20 cellular contexts compared by ENCODE assay signal in the genomic region with DNA sequence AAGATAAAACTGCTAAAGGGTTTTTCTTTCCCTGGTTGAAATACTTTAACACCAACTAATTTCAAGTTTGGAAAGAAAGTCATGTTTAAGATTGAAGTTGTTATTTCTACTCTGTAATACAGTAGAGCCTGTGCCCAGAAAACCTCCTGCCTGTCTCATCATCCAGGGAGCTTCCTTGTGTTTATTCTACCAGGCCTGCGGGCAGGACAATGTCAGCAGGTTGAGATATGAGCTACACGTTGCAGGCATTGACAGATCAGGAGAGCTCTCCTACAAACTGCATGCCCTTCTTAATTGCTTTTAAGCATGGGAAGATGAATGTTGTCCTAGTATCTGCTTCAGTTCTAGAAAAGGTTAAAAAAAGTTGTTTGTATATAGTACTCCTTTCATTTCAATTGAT.
"Had no signal": no experiment of that assay in that cellular context is flagged by ENCODE, and none has a peak within 500 bp of the region (broad histone marks: within the 10 kb centered on the region; RNA-seq: fewer than 3 reads in every experiment).

No MANE protein-coding gene starts in this region.

- H3K4me1 Mint-ChIP-seq: central memory CD8-positive, alpha-beta T cell had no signal

- H3K27ac Mint-ChIP-seq: effector memory CD8-positive, alpha-beta T cell; memory B cell; naive thymus-derived CD8-positive, alpha-beta T cell had no signal

- H3K27me3 ChIP-seq: gastroesophageal sphincter, ovary, right lobe of liver, stomach, suprapubic skin, thyroid gland, upper lobe of left lung, uterus had no signal

- H3K27me3 Mint-ChIP-seq: central memory CD8-positive, alpha-beta T cell had no signal

- H3K27ac ChIP-seq: epithelial cell of prostate, esophagus squamous epithelium, lower lobe of right lung, ovary, right lobe of liver, stomach, suprapubic skin, thyroid gland, upper lobe of left lung, uterus had no signal

- DNase-seq: effector memory CD8-positive, alpha-beta T cell; esophagus squamous epithelium; foreskin fibroblast; glutamatergic neuron; islet precursor cell; lower lobe of right lung; naive thymus-derived CD8-positive, alpha-beta T cell; ovary; right lobe of liver; stimulated activated naive CD4-positive, alpha-beta T cell; stomach; thyroid gland; upper lobe of left lung; uterus had no signal

- H3K9me3 Mint-ChIP-seq: central memory CD8-positive, alpha-beta T cell; effector memory CD8-positive, alpha-beta T cell; memory B cell had no signal

- H3K36me3 ChIP-seq: esophagus squamous epithelium, gastroesophageal sphincter, lower lobe of right lung, ovary, right lobe of liver, stomach, suprapubic skin, thyroid gland, upper lobe of left lung, uterus had no signal

- H3K4me3 ChIP-seq: esophagus squamous epithelium, gastroesophageal sphincter, lower lobe of right lung, ovary, right lobe of liver, stomach, suprapubic skin, thyroid gland, upper lobe of left lung, uterus had no signal

- H3K4me1 ChIP-seq: right lobe of liver, uterus had no signal

- H3K9me3 ChIP-seq: gastroesophageal sphincter, lower lobe of right lung, ovary, right lobe of liver, suprapubic skin, thyroid gland, uterus had no signal

- ATAC-seq: effector memory CD8-positive, alpha-beta T cell; gastroesophageal sphincter; left lobe of liver; lower lobe of right lung; naive thymus-derived CD8-positive, alpha-beta T cell; right lobe of liver had no signal

- H3K4me3 Mint-ChIP-seq: central memory CD8-positive, alpha-beta T cell; effector memory CD8-positive, alpha-beta T cell; memory B cell; naive thymus-derived CD8-positive, alpha-beta T cell had no signal
